ENCODE assay signal across 8 cellular contexts in the genomic region with DNA sequence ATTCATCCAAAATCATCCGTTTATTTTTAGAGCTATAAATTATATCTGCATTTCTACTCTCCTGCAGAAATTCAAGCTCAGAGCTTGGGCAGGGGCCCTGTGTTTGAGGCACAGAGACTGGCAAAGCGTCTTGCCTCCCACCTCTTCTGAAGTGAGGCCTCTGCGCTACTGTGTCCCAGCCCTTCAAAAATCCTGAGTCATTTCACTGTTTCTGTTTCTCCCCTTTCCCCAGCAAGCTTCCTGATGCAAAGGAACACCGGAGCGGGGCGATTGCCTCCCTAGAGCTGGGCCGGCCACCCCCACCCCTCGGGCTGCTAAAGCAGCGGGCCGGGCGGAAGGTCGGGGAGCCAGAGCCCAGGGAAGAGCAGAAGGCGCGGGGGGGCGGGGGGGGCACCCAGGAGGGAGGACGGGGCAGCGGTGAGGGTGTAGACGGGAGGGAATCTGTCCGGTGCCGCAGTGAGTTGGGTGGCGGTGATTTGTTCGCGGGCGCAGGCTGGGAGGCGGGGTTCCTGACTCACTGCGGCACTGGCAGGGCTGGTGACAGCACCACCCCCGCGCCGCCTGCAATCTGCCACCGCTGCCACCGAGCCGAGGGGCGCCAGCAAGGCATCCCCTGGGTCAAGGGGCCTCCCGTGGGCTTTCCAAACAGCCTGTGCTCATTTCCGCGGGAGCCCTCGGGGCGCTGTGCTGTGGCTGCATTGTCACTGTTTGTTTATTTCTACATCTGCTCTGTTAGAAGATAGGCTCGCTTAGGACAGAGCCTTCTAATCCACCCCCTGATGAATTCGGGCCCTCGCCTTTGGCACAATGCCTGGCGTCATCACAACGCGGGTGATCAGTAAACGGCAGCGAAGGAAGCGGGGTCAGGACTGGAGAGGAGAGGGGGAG. TPM values are rescaled to one million over a fixed set of nuclear protein-coding genes. Genes with fewer than 3 reads are reported as not detected.
A peak's percentile ranks its signal among the peaks of the same experiment; 100 is the strongest.
DNase-seq lines count a peak whose midpoint lies in the region; ATAC-seq and TF ChIP-seq lines count a peak whose summit lies in the region.

No MANE protein-coding gene starts in this region.

- H3K36me3 ChIP-seq in endodermal cell (ENCODE audit: control insufficient read depth, insufficient read depth, low read length) = no peaks in the 10 kb centered on the region

- no peaks in the 10 kb centered on the region for H3K9me3 Mint-ChIP-seq in endodermal cell
- H3K9me3 Mint-ChIP-seq in stimulated activated memory B cell treated with anti-CD40 and anti-IgM and Interleukin-4, amounts not matched to agents 10 μg/mL and 1 μg/mL and 100 μg/mL, for 72 hours = peaks cover 5% of the 10 kb centered on the region

- H3K27me3 Mint-ChIP-seq in endodermal cell (ENCODE audit: insufficient read depth) = peaks cover 28% of the 10 kb centered on the region
- peaks cover 48% of the 10 kb centered on the region for H3K27me3 Mint-ChIP-seq in stimulated activated memory B cell treated with anti-CD40 and anti-IgM and Interleukin-4, amounts not matched to agents 10 μg/mL and 1 μg/mL and 100 μg/mL, for 72 hours

- no peaks in the 10 kb centered on the region for H3K4me1 ChIP-seq in endodermal cell (ENCODE audit: control insufficient read depth, insufficient read depth, low read length)

- peak overlapping the region; percentile 51 for H3K4me3 ChIP-seq in WI38 (ENCODE audit: low read depth, low read length)
- H3K4me3 ChIP-seq in endodermal cell (ENCODE audit: low read length) = peak overlapping the region; percentile 78

- H3K4me3 Mint-ChIP-seq in endodermal cell = peak overlapping the region; percentile 58
- H3K4me3 Mint-ChIP-seq in stimulated activated memory B cell treated with anti-CD40 and anti-IgM and Interleukin-4, amounts not matched to agents 10 μg/mL and 1 μg/mL and 100 μg/mL, for 72 hours = peak overlapping the region; percentile 62

- no peak for ATAC-seq in stimulated activated memory B cell treated with anti-CD40 and anti-IgM and Interleukin-4, amounts not matched to agents 10 μg/mL and 1 μg/mL and 100 μg/mL, for 72 hours
- ATAC-seq in GM19035 (IDR thresholded peaks at IDR 0.05; ENCODE audit: unreplicated experiment) (no peak), HG02623 (IDR thresholded peaks at IDR 0.05; ENCODE audit: unreplicated experiment) (no peak)

- in situ Hi-C loops in Caki2 (cut with HindIII; ENCODE audit: low pct_unique_long_range_greater_than_20kb, low sequenced_read_pairs) = no loop called here

- peaks cover 6% of the 10 kb centered on the region for H3K4me1 Mint-ChIP-seq in endodermal cell
- peaks cover 6% of the 10 kb centered on the region for H3K4me1 Mint-ChIP-seq in stimulated activated memory B cell treated with anti-CD40 and anti-IgM and Interleukin-4, amounts not matched to agents 10 μg/mL and 1 μg/mL and 100 μg/mL, for 72 hours

- peak overlapping the region; percentile 72 for H3K27ac Mint-ChIP-seq in endodermal cell
- H3K27ac Mint-ChIP-seq in stimulated activated memory B cell treated with anti-CD40 and anti-IgM and Interleukin-4, amounts not matched to agents 10 μg/mL and 1 μg/mL and 100 μg/mL, for 72 hours = no peak overlapping the region

- H3K9ac ChIP-seq in endodermal cell (ENCODE audit: extremely low read depth, low read length, poor library complexity, severe bottlenecking) = no peak overlapping the region

- WGBS in endodermal cell (ENCODE audit: insufficient coverage in 1 of 2, insufficient read length in 1 of 2), 2 experiments = 18 to 19% methylated on average over 19 to 47 of the region's 47 CpGs

- DNase-seq in Caki2 (ENCODE audit: low read depth) = peak; percentile 70
- DNase-seq in NCI-H1105 (lab: John Stamatoyannopoulos, UW) = peak; percentile 70
- peak; percentile 88 for DNase-seq in endodermal cell
- DNase-seq in middle frontal gyrus (ENCODE audit: extremely low spot score, low spot score) = peak; percentile 36

- no peaks in the 10 kb centered on the region for H3K36me3 Mint-ChIP-seq in endodermal cell (ENCODE audit: low read depth)
- H3K36me3 Mint-ChIP-seq in stimulated activated memory B cell treated with anti-CD40 and anti-IgM and Interleukin-4, amounts not matched to agents 10 μg/mL and 1 μg/mL and 100 μg/mL, for 72 hours = no peaks in the 10 kb centered on the region

- no peak for TF ChIP-seq CTCF in WI38 (IDR thresholded peaks at IDR 0.05; ENCODE audit: low read depth, low read length)
- TF ChIP-seq CTCF in endodermal cell (conservative IDR thresholded peaks at IDR 0.05) = peak; percentile 24

- no peaks in the 10 kb centered on the region for H3K9me3 ChIP-seq in endodermal cell (ENCODE audit: control insufficient read depth, low read length)

- no peak overlapping the region for H3K27ac ChIP-seq in endodermal cell (ENCODE audit: low read depth, low read length)

- H3K27me3 ChIP-seq in endodermal cell (ENCODE audit: control insufficient read depth, insufficient read depth, low read length, poor library complexity, severe bottlenecking) = peaks cover 39% of the 10 kb centered on the region

RNA-seq across cellular contexts. Expression of gene SNAP25, which starts 46.5 kb away (rescaled TPM):
- total RNA-seq in Caki2 (2014; rRNA removed; shearing (Covaris generic); ENCODE audit: low replicate concordance) = 2.6 and 3.2 TPM in 2 replicates
- under 1 TPM in 1 of 2 donors, not detected in 1; 0.11 TPM for total RNA-seq in endodermal cell
- polyA plus RNA-seq in endodermal cell (2013, experiment 1 of 2) = 8.0 TPM
- 7.5 TPM for polyA plus RNA-seq in endodermal cell (2013, experiment 2 of 2)

Comparison
In these comparisons a context has a peak if more than half of its experiments do, and no peak if none do; other contexts are left out.
1. DNase-seq: peak in every context shown above with its lines; median percentile 88 in endodermal cell; 70 in Caki2; 70 in NCI-H1105; 36 in middle frontal gyrus.